ENCODE assay signal across 8 cellular contexts in the genomic region with DNA sequence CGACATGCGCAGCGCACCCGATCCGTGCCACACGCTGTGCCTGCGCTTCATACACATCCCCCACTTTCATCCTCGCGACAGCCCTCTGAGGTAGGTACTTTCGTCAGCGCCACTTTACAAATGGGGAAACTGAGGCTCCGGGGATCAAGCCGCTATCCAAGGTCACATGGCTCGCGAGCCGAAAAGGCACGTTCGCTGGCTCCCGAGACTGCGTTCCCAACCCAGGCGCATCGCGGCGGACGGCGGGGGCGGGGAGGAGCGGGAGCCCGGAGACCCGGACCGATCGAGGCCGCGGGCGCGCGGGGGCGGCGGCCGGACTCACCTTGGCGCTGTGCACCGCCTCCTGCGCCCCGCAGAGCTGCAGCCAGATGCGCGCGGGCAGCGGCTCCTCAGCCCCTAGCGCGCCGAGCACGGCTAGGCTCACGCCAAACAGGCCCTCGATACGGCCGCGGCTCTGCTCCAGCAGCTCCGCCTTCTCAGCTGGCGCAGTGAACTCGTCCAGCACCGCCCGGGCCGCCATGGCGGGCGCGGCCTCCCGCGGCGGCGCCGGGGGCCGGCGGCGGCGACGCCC. TPM values are rescaled to one million over a fixed set of nuclear protein-coding genes. Genes with fewer than 3 reads are reported as not detected.
DNase-seq lines count a peak whose midpoint lies in the region; ATAC-seq and TF ChIP-seq lines count a peak whose summit lies in the region.

No MANE protein-coding gene starts in this region.

- TF ChIP-seq CTCF in choroid plexus epithelial cell (conservative IDR thresholded peaks at IDR 0.05; ENCODE audit: low read depth, low read length) (no peak), lower leg skin (IDR thresholded peaks at IDR 0.05) (no peak)

- peaks cover 23 to 31% (median 28%) of the 10 kb centered on the region in 3 donors for H3K4me1 Mint-ChIP-seq in IgD-negative memory B cell
- peaks cover 28 to 43% of the 10 kb centered on the region in 2 donors for H3K4me1 Mint-ChIP-seq in stimulated activated naive B cell treated with anti-CD40 and anti-IgM and Interleukin-4, amounts not matched to agents 10 μg/mL and 1 μg/mL and 100 μg/mL, for 72 hours

- H3K9me3 Mint-ChIP-seq in IgD-negative memory B cell, result peaks cover 0 to 3% (median 0%) of the 10 kb centered on the region in 3 donors
- no peaks in the 10 kb centered on the region for H3K9me3 Mint-ChIP-seq in stimulated activated naive B cell treated with anti-CD40 and anti-IgM and Interleukin-4, amounts not matched to agents 10 μg/mL and 1 μg/mL and 100 μg/mL, for 72 hours

- no peaks in the 10 kb centered on the region for H3K27me3 Mint-ChIP-seq in IgD-negative memory B cell
- H3K27me3 Mint-ChIP-seq in stimulated activated naive B cell treated with anti-CD40 and anti-IgM and Interleukin-4, amounts not matched to agents 10 μg/mL and 1 μg/mL and 100 μg/mL, for 72 hours, result no peaks in the 10 kb centered on the region

- H3K4me1 ChIP-seq in ES-I3 (ENCODE audit: insufficient read depth, low read length), result peaks cover 39% of the 10 kb centered on the region

- no peaks in the 10 kb centered on the region for H3K9me3 ChIP-seq in ES-I3 (ENCODE audit: control insufficient read depth, insufficient read depth, low read length)

- peak overlapping the region; percentile 96 for H3K4me3 ChIP-seq in choroid plexus epithelial cell (ENCODE audit: low read depth, low read length)
- peak overlapping the region; percentile 81 for H3K4me3 ChIP-seq in lower leg skin (ENCODE audit: low read depth, poor library complexity, severe bottlenecking)

- DNase-seq in T1000 (lab: John Stamatoyannopoulos, UW) (peak; percentile 52), choroid plexus epithelial cell (ENCODE audit: low read depth) (peak; percentile 51), lower leg skin (ENCODE audit: low spot score in 2 of 2) (peak in 1 of 2 donors; percentile 90), NCI-H187 (lab: John Stamatoyannopoulos, UW) (no peak)
- DNase-seq in stimulated activated naive B cell treated with anti-CD40 and anti-IgM and Interleukin-4, amounts not matched to agents 10 μg/mL and 1 μg/mL and 100 μg/mL, for 72 hours, result no peak

- peak overlapping the region in 3 of 4 donors; percentile 88 to 95 (median 89) for H3K4me3 Mint-ChIP-seq in IgD-negative memory B cell
- peak overlapping the region; percentile 89 to 90 for H3K4me3 Mint-ChIP-seq in stimulated activated naive B cell treated with anti-CD40 and anti-IgM and Interleukin-4, amounts not matched to agents 10 μg/mL and 1 μg/mL and 100 μg/mL, for 72 hours

- peak; percentile 39 for ATAC-seq in GM21723 (IDR thresholded peaks at IDR 0.05; ENCODE audit: unreplicated experiment)
- peak; percentile 62 to 63 for ATAC-seq in stimulated activated naive B cell treated with anti-CD40 and anti-IgM and Interleukin-4, amounts not matched to agents 10 μg/mL and 1 μg/mL and 100 μg/mL, for 72 hours (replicated peaks)

- no peaks in the 10 kb centered on the region; the same call in 1 of the 2 replicates for H3K36me3 ChIP-seq in ES-I3 (ENCODE audit: insufficient read depth, low read length)

- intact Hi-C loops in lower leg skin (cut with DNase I; ENCODE audit: low total_unique reads), result no loop called here

- WGBS in lower leg skin, 2 donors, result 0 to 1% methylated on average over 16 to 42 of the region's 76 CpGs

- TF ChIP-seq POLR2A in lower leg skin (IDR thresholded peaks at IDR 0.05), result no peak

- H3K36me3 Mint-ChIP-seq in IgD-negative memory B cell, result no peaks in the 10 kb centered on the region
- H3K36me3 Mint-ChIP-seq in stimulated activated naive B cell treated with anti-CD40 and anti-IgM and Interleukin-4, amounts not matched to agents 10 μg/mL and 1 μg/mL and 100 μg/mL, for 72 hours, result peaks cover 1 to 4% of the 10 kb centered on the region in 2 donors

- peak overlapping the region; percentile 90 for H3K9ac ChIP-seq in ES-I3 (ENCODE audit: low read depth, low read length)

- H3K27ac Mint-ChIP-seq in IgD-negative memory B cell, result peak overlapping the region in 2 of 3 donors; percentile 88 to 89
- H3K27ac Mint-ChIP-seq in stimulated activated naive B cell treated with anti-CD40 and anti-IgM and Interleukin-4, amounts not matched to agents 10 μg/mL and 1 μg/mL and 100 μg/mL, for 72 hours, result peak overlapping the region; percentile 91

RNA-seq across cellular contexts. Expression of gene N4BP1, which starts 0.4 kb away (rescaled TPM):
- 16.4 TPM for polyA plus RNA-seq in IgD-negative memory B cell
- 100 to 1,000 TPM in 1 of 4 donors, 10 to 100 TPM in 3; 37.6 to 129 (median 66.1) TPM for total RNA-seq in lower leg skin

Comparison
In these comparisons a context has a peak if more than half of its experiments do, and no peak if none do; other contexts are left out.
1. DNase-seq: peak in T1000 (single experiment) and choroid plexus epithelial cell (single experiment); none in stimulated activated naive B cell treated with anti-CD40 and anti-IgM and Interleukin-4, amounts not matched to agents 10 μg/mL and 1 μg/mL and 100 μg/mL, for 72 hours (single experiment) and NCI-H187 (0 of 2).